ENCODE assay signal across 37 cellular contexts in genomic region chr18:3808985-3809780, GRCh38.
"Had no signal": no experiment of that assay in that cellular context is flagged by ENCODE, and none has a peak within 500 bp of the region (broad histone marks: within the 10 kb centered on the region; RNA-seq: fewer than 3 reads in every experiment).

No MANE protein-coding gene starts in this region.

- H3K9me3 ChIP-seq: MG63, Peyer's patch, SJSA1, SK-N-SH had no signal

- H3K36me3 Mint-ChIP-seq: activated CD4-positive, alpha-beta memory T cell treated with anti-CD3 and anti-CD28 coated beads for 36 hours; activated naive CD4-positive, alpha-beta T cell treated with anti-CD3 and anti-CD28 coated beads, Interleukin-2, amount 50 U/mL, for 72 hours had no signal

- DNase-seq: activated B cell treated with CpG ODN at 0.5 μM for 24 hours; activated CD4-positive, alpha-beta memory T cell treated with anti-CD3 and anti-CD28 coated beads for 36 hours; activated CD4-positive, alpha-beta T cell treated with anti-CD3 and anti-CD28 coated beads for 4 hours; activated CD4-positive, alpha-beta T cell treated with anti-CD3 and anti-CD28 coated beads, Interleukin-2, amount 50 U/mL, for 1 hour; activated CD4-positive, CD25-positive, alpha-beta regulatory T cell treated with anti-CD3 and anti-CD28 coated beads, Interleukin-2, amount 50 U/mL, for 72 hours; activated CD8-positive, alpha-beta memory T cell treated with anti-CD3 and anti-CD28 coated beads, Interleukin-2, amount 50 U/mL, for 4 hours; activated gamma-delta T cell treated with Interleukin-2 at 50 U/mL for 16 hours; activated naive CD4-positive, alpha-beta T cell treated with anti-CD3 and anti-CD28 coated beads for 36 hours; activated T-cell treated with anti-CD3 and anti-CD28 coated beads for 4 hours; activated T-cell treated with anti-CD3 and anti-CD28 coated beads, Interleukin-2, amount 50 U/mL, for 4 hours; amniotic stem cell; aorta; brain microvascular endothelial cell; central memory CD4-positive, alpha-beta T cell; Karpas-422; MG63; NCI-H1048; NCI-H1105 treated with DMSO at 0.1 percent for 48 hours; NCI-H1436; NCI-H1694; NCI-H1930; NCI-H2081 treated with DMSO at 0.1 percent for 48 hours; NCI-H345; NCI-H510A; NCI-H526; NCI-H748 treated with DMSO at 0.1 percent for 48 hours; NK-92 treated with Interleukin-12 subunit alpha and Interleukin-12 subunit beta, amount 100 ng/mL, for 24 hours; PC-3; Peyer's patch; RPMI8226; SHP77 treated with DMSO at 0.1 percent for 48 hours; SK-N-SH had no signal

- ATAC-seq: activated naive CD4-positive, alpha-beta T cell treated with anti-CD3 and anti-CD28 coated beads, Interleukin-2, amount 50 U/mL, for 72 hours; activated T-cell treated with anti-CD3 and anti-CD28 coated beads, Interleukin-2, amount 50 U/mL, for 4 hours; PC-3 had no signal

- H3K36me3 ChIP-seq: brain microvascular endothelial cell, MG63, Peyer's patch, SJSA1 had no signal

- H3K27me3 Mint-ChIP-seq: activated CD4-positive, alpha-beta memory T cell treated with anti-CD3 and anti-CD28 coated beads for 36 hours had no signal

- H3K4me1 Mint-ChIP-seq: activated B cell treated with CpG ODN at 0.5 μM for 24 hours had no signal

- H3K4me3 Mint-ChIP-seq: activated B cell treated with CpG ODN at 0.5 μM for 24 hours; activated CD4-positive, alpha-beta memory T cell treated with anti-CD3 and anti-CD28 coated beads for 36 hours; activated naive CD4-positive, alpha-beta T cell treated with anti-CD3 and anti-CD28 coated beads for 36 hours; activated T-cell treated with anti-CD3 and anti-CD28 coated beads, Interleukin-2, amount 50 U/mL, for 4 hours; activated T-helper 1 cell treated with anti-CD3 and anti-CD28 coated beads, Interleukin-12 subunit alpha, Interleukin-12 subunit beta, Interleukin-2, Interleukin-4 antibody, amounts not matched to agents 30 ng/mL and 10 ng/mL and 1 ng/mL, durations not matched to agents 14 hours and 24 hours and 36 hours; T-helper 1 cell treated with Interleukin-12 subunit alpha and Interleukin-12 subunit beta and Interleukin-4 antibody, amounts not matched to agents 30 μg/mL and 1 μg/mL, for 36 hours; T-helper 2 cell treated with Interferon-gamma antibody and Interleukin-4, amounts not matched to agents 5 μg/mL and 100 μg/mL, for 36 hours had no signal

- H3K27me3 ChIP-seq: brain microvascular endothelial cell, MG63, Peyer's patch had no signal

- H3K9ac ChIP-seq: SK-N-SH had no signal

- H3K4me3 ChIP-seq: MG63, Peyer's patch, SJSA1 had no signal

- H3K27ac ChIP-seq: brain microvascular endothelial cell, Peyer's patch, SJSA1 had no signal

- H3K9me3 Mint-ChIP-seq: activated B cell treated with CpG ODN at 0.5 μM for 24 hours; activated CD4-positive, alpha-beta memory T cell treated with anti-CD3 and anti-CD28 coated beads for 36 hours; activated naive CD4-positive, alpha-beta T cell treated with anti-CD3 and anti-CD28 coated beads for 36 hours; activated naive CD4-positive, alpha-beta T cell treated with anti-CD3 and anti-CD28 coated beads, Interleukin-2, amount 50 U/mL, for 72 hours; activated T-cell treated with anti-CD3 and anti-CD28 coated beads, Interleukin-2, amount 50 U/mL, for 4 hours; activated T-helper 1 cell treated with anti-CD3 and anti-CD28 coated beads, Interleukin-12 subunit alpha, Interleukin-12 subunit beta, Interleukin-2, Interleukin-4 antibody, amounts not matched to agents 30 ng/mL and 10 ng/mL and 1 ng/mL, durations not matched to agents 14 hours and 24 hours and 36 hours; T-helper 1 cell treated with Interleukin-12 subunit alpha and Interleukin-12 subunit beta and Interleukin-4 antibody, amounts not matched to agents 30 μg/mL and 1 μg/mL, for 36 hours; T-helper 2 cell treated with Interferon-gamma antibody and Interleukin-4, amounts not matched to agents 5 μg/mL and 100 μg/mL, for 36 hours had no signal

- H3K4me1 ChIP-seq: Peyer's patch, SJSA1 had no signal

- H3K27ac Mint-ChIP-seq: activated B cell treated with CpG ODN at 0.5 μM for 24 hours; activated CD4-positive, alpha-beta memory T cell treated with anti-CD3 and anti-CD28 coated beads for 36 hours; activated naive CD4-positive, alpha-beta T cell treated with anti-CD3 and anti-CD28 coated beads for 36 hours; activated naive CD4-positive, alpha-beta T cell treated with anti-CD3 and anti-CD28 coated beads, Interleukin-2, amount 50 U/mL, for 72 hours; activated T-helper 1 cell treated with anti-CD3 and anti-CD28 coated beads, Interleukin-12 subunit alpha, Interleukin-12 subunit beta, Interleukin-2, Interleukin-4 antibody, amounts not matched to agents 30 ng/mL and 10 ng/mL and 1 ng/mL, durations not matched to agents 14 hours and 24 hours and 36 hours; T-helper 1 cell treated with Interleukin-12 subunit alpha and Interleukin-12 subunit beta and Interleukin-4 antibody, amounts not matched to agents 30 μg/mL and 1 μg/mL, for 36 hours; T-helper 2 cell treated with Interferon-gamma antibody and Interleukin-4, amounts not matched to agents 5 μg/mL and 100 μg/mL, for 36 hours had no signal

- H3K4me2 ChIP-seq: SK-N-SH had no signal
